ENCODE assay signal across 8 cellular contexts in genomic region chr6:157379656-157380457, GRCh38. TPM values are rescaled to one million over a fixed set of nuclear protein-coding genes. Genes with fewer than 3 reads are reported as not detected.
DNase-seq lines count a peak whose midpoint lies in the region; ATAC-seq, FAIRE-seq and TF ChIP-seq lines count a peak whose summit lies in the region.

No MANE protein-coding gene starts in this region.

- H3K27ac ChIP-seq in H1 (ENCODE audit: low read depth, low read length) = no peak overlapping the region
- no peak overlapping the region for H3K27ac ChIP-seq in mesendoderm (ENCODE audit: low read depth, low read length)

- TF ChIP-seq RAD21 in H1 (IDR thresholded peaks at IDR 0.05 in 1 of 2, conservative IDR thresholded peaks at IDR 0.05 in 1 of 2; ENCODE audit: low read depth in 2 of 2, low read length in 2 of 2) = no peak

- no peak for TF ChIP-seq EP300 in H1 (IDR thresholded peaks at IDR 0.05; ENCODE audit: borderline replicate concordance in 1 of 2, low read depth in 2 of 2, low read length in 2 of 2)

- no peaks in the 10 kb centered on the region; a peak in 1 of 4 replicates for H3K79me2 ChIP-seq in H1 (ENCODE audit: control insufficient read depth in 1 of 2, insufficient read depth in 2 of 2, low read length in 2 of 2)
- no peaks in the 10 kb centered on the region for H3K79me2 ChIP-seq in mesendoderm (ENCODE audit: control insufficient read depth, insufficient read depth, low read length)

- no peak overlapping the region for H2AK5ac ChIP-seq in H1 (ENCODE audit: low read depth, low read length)
- no peak overlapping the region for H2AK5ac ChIP-seq in mesendoderm (ENCODE audit: low read length)

- peaks cover 1 to 10% (median 5%) of the 10 kb centered on the region in 4 experiments; a peak in 6 of 7 replicates for H3K4me1 ChIP-seq in H1 (replicated peaks in 1 of 4; ENCODE audit: control insufficient read depth in 3 of 4, insufficient read depth in 4 of 4, low read length in 3 of 4)
- no peaks in the 10 kb centered on the region for H3K4me1 ChIP-seq in mesendoderm (ENCODE audit: control insufficient read depth, low read depth, low read length)

- H4K20me1 ChIP-seq in H1 (replicated peaks in 1 of 2; ENCODE audit: control insufficient read depth in 1 of 2, insufficient read depth in 2 of 2, low read length in 2 of 2) = no peaks in the 10 kb centered on the region

- H3K36me3 ChIP-seq in H1 (ENCODE audit: control insufficient read depth in 2 of 4, insufficient read depth in 4 of 4, low read length in 3 of 4) (no peaks in the 10 kb centered on the region), mesendoderm (ENCODE audit: control insufficient read depth, insufficient read depth, low read length) (no peaks in the 10 kb centered on the region)

- H3K4ac ChIP-seq in H1 (replicated peaks; ENCODE audit: insufficient read length, low read depth, low read length) (no peak overlapping the region), mesendoderm (ENCODE audit: low read depth, low read length) (no peak overlapping the region)

- 3% methylated on average over 37 of the region's 45 CpGs; no CpG with 5 or more reads in 1 of the 2 experiments for WGBS in H1 (ENCODE audit: extremely low coverage in 1 of 2, insufficient coverage in 1 of 2, insufficient read length in 1 of 2, insufficient replicate concordance in 2 of 2, low coverage in 1 of 2, low lambda C conversion rate in 2 of 2, missing lambda C conversion rate in 1 of 2), 2 experiments
- WGBS in mesendoderm (ENCODE audit: extremely low coverage, insufficient coverage, low lambda C conversion rate) = no CpG with 5 or more reads among the region's 45 CpGs

- no peak overlapping the region for H2BK120ac ChIP-seq in H1 (replicated peaks; ENCODE audit: low read depth, low read length)
- no peak overlapping the region for H2BK120ac ChIP-seq in mesendoderm (ENCODE audit: low read depth, low read length)

- peak overlapping the region; percentile 97 for H2AFZ ChIP-seq in H1 (ENCODE audit: low read length)

- H3K4me3 ChIP-seq in H1 (ENCODE audit: extremely low read depth in 1 of 4, insufficient read depth in 2 of 4, low read depth in 3 of 4, low read length in 4 of 4) = peak overlapping the region; percentile 53 to 83 (median 65)
- H3K4me3 ChIP-seq in mesendoderm (ENCODE audit: low read length) = peak overlapping the region; percentile 76

- H3K23me2 ChIP-seq in H1 (ENCODE audit: low read depth, low read length) = no peaks in the 10 kb centered on the region; the same call in 1 of the 2 replicates

- no peak overlapping the region for H2BK12ac ChIP-seq in H1 (ENCODE audit: low read depth, low read length)

- H3K23ac ChIP-seq in H1 (ENCODE audit: insufficient read length) (no peak overlapping the region), mesendoderm (ENCODE audit: low read length) (no peak overlapping the region)

- H3K9ac ChIP-seq in H1 (replicated peaks in 1 of 4; ENCODE audit: extremely low read depth in 1 of 4, low read depth in 3 of 4, low read length in 3 of 4) (no peak overlapping the region; a peak in 3 of 7 replicates), mesendoderm (ENCODE audit: low read length) (peak overlapping the region; percentile 83)

- peak; percentile 72 for ATAC-seq in GM21423 (IDR thresholded peaks at IDR 0.05; ENCODE audit: unreplicated experiment)

- no peak overlapping the region for H3K14ac ChIP-seq in H1 (ENCODE audit: insufficient read length)

- H2BK15ac ChIP-seq in H1 (ENCODE audit: low read length) (0 out of 2 replicates have a peak overlapping the region, but pooled peaks have one; percentile 10), mesendoderm (replicated peaks; ENCODE audit: low read depth) (no peak overlapping the region)

- peak overlapping the region; percentile 6 for H4K91ac ChIP-seq in H1 (replicated peaks; ENCODE audit: insufficient read length, low read length)

- DNase-seq in Caki2 (ENCODE audit: low read depth) (peak; percentile 77), HUDEP-2 (lab: John Stamatoyannopoulos, UW; ENCODE audit: unreplicated experiment in 76 of 76) (peak in 74 of 76 experiments; percentile 50 to 95 (median 88)), NOMO-1 treated with DMSO at 0.1 percent for 48 hours (lab: John Stamatoyannopoulos, UW; ENCODE audit: unreplicated experiment) (peak; percentile 90), H1 (ENCODE audit: low read depth in 1 of 2, low spot score in 2 of 2) (peak; percentile 78 to 92), mesendoderm (peak; percentile 95)
- peak; percentile 63 to 70 (median 66) for DNase-seq in activated CD8-positive, alpha-beta memory T cell treated with anti-CD3 and anti-CD28 coated beads for 48 hours (ENCODE audit: low read depth in 2 of 3, low spot score in 2 of 3)
- DNase-seq in stimulated activated CD8-positive, alpha-beta memory T cell treated with anti-CD3 and anti-CD28 coated beads, Interleukin-12 subunit alpha, Interleukin-12 subunit beta, amount 100 ng/mL, for 24 hours (ENCODE audit: extremely low read depth) = peak; percentile 77

- no peak overlapping the region; the same call in 1 of the 2 replicates for H2BK5ac ChIP-seq in H1 (ENCODE audit: low read depth, low read length)
- no peak overlapping the region for H2BK5ac ChIP-seq in mesendoderm (ENCODE audit: low read length)

- peak overlapping the region; percentile 73 to 88 for H3K4me2 ChIP-seq in H1 (ENCODE audit: insufficient read depth in 1 of 2, low read depth in 2 of 2, low read length in 2 of 2)
- peak overlapping the region; percentile 83 for H3K4me2 ChIP-seq in mesendoderm (ENCODE audit: low read length)

- no peak overlapping the region for H4K8ac ChIP-seq in H1 (ENCODE audit: extremely low read depth, insufficient read depth, low read length)
- H4K8ac ChIP-seq in mesendoderm (ENCODE audit: low read depth, low read length) = peak overlapping the region; percentile 82

- CTCF ChIA-PET in H1 (lab: Charles Lee; ENCODE audit: partially characterized antibody) = interaction anchor here (0.6 to 2.2 kb wide), 4 partner anchors 19 to 65 kb away, joined by 3 to 8 read pairs (median 4); no protein-coding TSS in a partner anchor

- H3K9me3 ChIP-seq in H1 (ENCODE audit: insufficient read depth in 2 of 2, low read depth in 1 of 2, low read length in 1 of 2) = no peaks in the 10 kb centered on the region

- peak overlapping the region; percentile 73 for H3K18ac ChIP-seq in H1 (ENCODE audit: extremely low read depth, low read length)
- peak overlapping the region; percentile 82 for H3K18ac ChIP-seq in mesendoderm (ENCODE audit: low read length)

- POLR2A ChIA-PET in H1 (lab: Charles Lee; ENCODE audit: partially characterized antibody) = interaction anchor here (0.6 to 1.3 kb wide), 2 partner anchors 57 to 675 kb away, joined by 3 to 4 read pairs; partner anchors contain the start of gene TMEM242

- H2BK20ac ChIP-seq in H1 (ENCODE audit: low read length) = no peak overlapping the region

- peak overlapping the region; percentile 6 for H3K56ac ChIP-seq in H1 (replicated peaks; ENCODE audit: insufficient read length, low read depth, low read length)
- peak overlapping the region; percentile 95 for H3K56ac ChIP-seq in mesendoderm (ENCODE audit: low read length)

- H3K79me1 ChIP-seq in H1 (ENCODE audit: low read depth, low read length) (no peaks in the 10 kb centered on the region), mesendoderm (ENCODE audit: low read length) (no peaks in the 10 kb centered on the region)

- FAIRE-seq in H1 (lab: Jason Lieb, UNC) = no peak

- in situ Hi-C loops in Caki2 (cut with HindIII; ENCODE audit: low pct_unique_long_range_greater_than_20kb, low sequenced_read_pairs) = no loop called here

- no peak for TF ChIP-seq CTCF in H1 (IDR thresholded peaks at IDR 0.05; ENCODE audit: control extremely low read depth in 1 of 3, insufficient read depth in 1 of 3, low read depth in 1 of 3, low read length in 3 of 3)

- H4K5ac ChIP-seq in H1 (ENCODE audit: insufficient read length, low read depth, low read length) (peak overlapping the region; percentile 12), mesendoderm (ENCODE audit: low read length) (no peak overlapping the region)

- H3K27me3 ChIP-seq in H1 (replicated peaks in 1 of 4; ENCODE audit: control insufficient read depth in 3 of 4, extremely low read depth in 1 of 4, insufficient read depth in 3 of 4, low read length in 3 of 4) (peaks cover 5 to 21% (median 11%) of the 10 kb centered on the region in 4 experiments; a peak in 6 of 7 replicates), mesendoderm (ENCODE audit: insufficient read depth, low read length, poor library complexity) (no peaks in the 10 kb centered on the region)

- TF ChIP-seq POLR2A in H1 (IDR thresholded peaks at IDR 0.05; ENCODE audit: control extremely low read depth in 1 of 2, low read depth in 2 of 2, low read length in 2 of 2) = no peak

TF ChIP-seq in H1, 55 proteins besides CTCF, POLR2A, EP300 and RAD21 (continues in another document):
- TF ChIP-seq POU5F1 (IDR thresholded peaks at IDR 0.05; ENCODE audit: low read depth, low read length) (no peak), SIX5 (IDR thresholded peaks at IDR 0.05; ENCODE audit: low read depth, low read length) (peak; percentile 93), NANOG (IDR thresholded peaks at IDR 0.05; ENCODE audit: insufficient read depth, low read depth, low read length, poor library complexity, severe bottlenecking) (no peak)

RNA-seq across cellular contexts. Expression of gene ZDHHC14, which starts 1.1 kb away (rescaled TPM):
- 5.5 and 9.8 TPM in 2 replicates for total RNA-seq in Caki2 (2014; rRNA removed; shearing (Covaris generic); ENCODE audit: low replicate concordance)
- total RNA-seq in H1 (2021; fragmentation: NEBNext Ultra II Directional; extraction: Animal tissue kit (Norgen Biotek cat#: 25700)) = 5.3 and 7.4 TPM in 2 replicates
- 2.9 and 4.3 TPM in 2 replicates for polyA plus RNA-seq in H1 (2011; rRNA removed)
- 3.4 TPM for polyA plus RNA-seq in H1 (2011; cell fraction: cytosol; rRNA removed)
- 4.9 TPM for polyA plus RNA-seq in H1 (2011; cell fraction: nucleus; rRNA removed)
- polyA plus RNA-seq in H1 (2012, experiment 1 of 2) = 2.4 to 3.7 TPM (median 3.0 TPM) in 4 replicates
- 12.4 TPM for polyA plus RNA-seq in H1 (2012, experiment 2 of 2)
- 10.0 TPM for polyA plus RNA-seq in H1 (2013, experiment 1 of 2)
- 10.5 TPM for polyA plus RNA-seq in H1 (2013, experiment 2 of 2)
- 1.9 and 2.7 TPM in 2 replicates for polyA minus RNA-seq in H1 (2011; rRNA and poly(A)+ RNA removed)
- 2.9 TPM for polyA minus RNA-seq in H1 (2011; cell fraction: cytosol; rRNA and poly(A)+ RNA removed)
- polyA minus RNA-seq in H1 (2011; cell fraction: nucleus; rRNA and poly(A)+ RNA removed) = 4.9 TPM
- polyA plus RNA-seq in mesendoderm (2013, experiment 1 of 2) = 4.0 TPM
- polyA plus RNA-seq in mesendoderm (2013, experiment 2 of 2) = 3.9 TPM

RNA-seq across cellular contexts. Expression of gene TMEM242, which starts 56.5 kb away (rescaled TPM):
- total RNA-seq in Caki2 (2014; rRNA removed; shearing (Covaris generic); ENCODE audit: low replicate concordance) = 3.2 and 3.3 TPM in 2 replicates
- 8.2 and 9.0 TPM in 2 replicates for total RNA-seq in H1 (2021; fragmentation: NEBNext Ultra II Directional; extraction: Animal tissue kit (Norgen Biotek cat#: 25700))
- 1.7 and 2.4 TPM in 2 replicates for polyA plus RNA-seq in H1 (2011; rRNA removed)
- 3.3 TPM for polyA plus RNA-seq in H1 (2011; cell fraction: cytosol; rRNA removed)
- polyA plus RNA-seq in H1 (2011; cell fraction: nucleus; rRNA removed) = 1.8 TPM
- 4.6 to 6.5 TPM (median 5.1 TPM) in 4 replicates for polyA plus RNA-seq in H1 (2012, experiment 1 of 2)
- 1.1 TPM for polyA plus RNA-seq in H1 (2012, experiment 2 of 2)
- 5.7 TPM for polyA plus RNA-seq in H1 (2013, experiment 1 of 2)
- polyA plus RNA-seq in H1 (2013, experiment 2 of 2) = 6.7 TPM
- 2.2 TPM in 2 replicates for polyA minus RNA-seq in H1 (2011; rRNA and poly(A)+ RNA removed)
- polyA minus RNA-seq in H1 (2011; cell fraction: cytosol; rRNA and poly(A)+ RNA removed) = 1.6 TPM
- polyA minus RNA-seq in H1 (2011; cell fraction: nucleus; rRNA and poly(A)+ RNA removed) = 7.6 TPM
- polyA plus RNA-seq in mesendoderm (2013, experiment 1 of 2) = 4.4 TPM
- 4.6 TPM for polyA plus RNA-seq in mesendoderm (2013, experiment 2 of 2)
